19 cellular contexts compared by ENCODE assay signal in the genomic region with DNA sequence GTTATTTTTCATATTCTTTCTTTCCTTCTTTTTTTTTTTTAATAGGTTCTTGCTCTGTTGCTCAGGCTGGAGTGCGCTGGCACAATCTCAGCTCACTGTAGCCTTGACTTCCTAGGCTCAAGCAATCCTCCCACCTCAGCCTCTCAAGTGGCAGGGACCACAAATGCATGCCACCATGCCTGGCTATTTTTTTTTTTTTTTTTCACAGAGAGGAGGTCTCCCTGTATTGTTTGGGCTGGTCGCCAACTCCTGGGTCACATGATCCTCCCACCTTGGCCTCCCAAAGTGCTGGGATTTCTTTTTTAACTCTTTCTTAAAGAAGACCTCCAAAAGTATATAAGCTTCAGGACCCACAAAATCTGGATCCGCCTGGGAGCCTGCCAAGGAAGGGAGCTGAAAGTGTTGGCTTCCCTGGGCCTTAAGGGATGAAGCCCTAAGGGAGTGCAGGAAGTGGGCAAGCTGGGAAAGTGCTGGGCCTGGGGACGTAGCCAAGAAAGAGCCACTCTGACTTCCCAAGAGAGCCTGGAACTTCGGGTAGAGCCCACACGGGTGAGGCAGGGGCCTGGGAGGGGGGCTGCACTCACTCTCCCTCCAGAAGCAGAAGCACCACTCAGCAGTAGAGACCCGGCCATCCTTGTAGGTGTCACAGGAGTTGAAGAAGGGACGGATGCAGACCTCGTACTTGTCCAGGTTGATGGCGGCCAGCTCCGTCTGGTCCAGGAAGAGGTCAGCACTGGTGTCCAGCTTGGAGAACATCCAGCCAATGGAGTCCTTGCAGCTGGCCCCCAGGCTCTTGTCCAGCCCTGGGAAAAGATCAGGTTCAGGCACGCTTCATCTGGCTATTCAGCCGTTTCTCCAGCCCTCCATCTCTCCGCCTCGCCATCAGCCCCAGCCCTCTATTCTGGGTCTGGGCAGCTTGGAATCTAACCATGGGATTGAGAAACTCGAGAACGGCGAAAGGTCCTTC. TPM values are rescaled to one million over a fixed set of nuclear protein-coding genes. Genes with fewer than 3 reads are reported as not detected.
A peak's percentile ranks its signal among the peaks of the same experiment; 100 is the strongest.
DNase-seq lines count a peak whose midpoint lies in the region; ATAC-seq and TF ChIP-seq lines count a peak whose summit lies in the region.
"Had no signal": no experiment of that assay in that cellular context is flagged by ENCODE, and none has a peak within 500 bp of the region (broad histone marks: within the 10 kb centered on the region; RNA-seq: fewer than 3 reads in every experiment).

No MANE protein-coding gene starts in this region.

- peaks cover 2% of the 10 kb centered on the region for H3K9me3 Mint-ChIP-seq in neural crest cell
- H3K9me3 Mint-ChIP-seq: endodermal cell had no signal

- H3F3A ChIP-seq in MM.1S (ENCODE audit: insufficient read depth, low read length) = no peaks in the 10 kb centered on the region

- H3K4me3 ChIP-seq in MM.1S (ENCODE audit: low read length) = no peak overlapping the region
- H3K4me3 ChIP-seq: SJSA1, skin epidermis had no signal

- no peaks in the 10 kb centered on the region for H3K36me3 Mint-ChIP-seq in neural crest cell (ENCODE audit: low read depth)

- H3K4me1 Mint-ChIP-seq in neural crest cell = peaks cover 22% of the 10 kb centered on the region
- H3K4me1 Mint-ChIP-seq: endodermal cell had no signal

- ATAC-seq in HG03460 (IDR thresholded peaks at IDR 0.05; ENCODE audit: unreplicated experiment) = no peak

- no peak overlapping the region for H2AFZ ChIP-seq in MM.1S (ENCODE audit: low read length)

- no peaks in the 10 kb centered on the region for H4K20me1 ChIP-seq in MM.1S (ENCODE audit: insufficient read depth, low read length)

- no peaks in the 10 kb centered on the region for H3K9me3 ChIP-seq in MM.1S (replicated peaks; ENCODE audit: insufficient read depth, low read length)
- H3K9me3 ChIP-seq: SJSA1 had no signal

- no peaks in the 10 kb centered on the region for H3K79me2 ChIP-seq in MM.1S (ENCODE audit: low read length)

- no peaks in the 10 kb centered on the region for H3K27me3 Mint-ChIP-seq in neural crest cell (ENCODE audit: low read depth)

- H3K4me3 Mint-ChIP-seq in neural crest cell = no peak overlapping the region
- H3K4me3 Mint-ChIP-seq: endodermal cell had no signal

- no peak overlapping the region for H3K9ac ChIP-seq in MM.1S (ENCODE audit: low read length)

- H3K36me3 ChIP-seq in MM.1S (replicated peaks; ENCODE audit: insufficient read depth, low read length) = no peaks in the 10 kb centered on the region
- H3K36me3 ChIP-seq: SJSA1 had no signal

- DNase-seq in DMS 273 (lab: John Stamatoyannopoulos, UW; ENCODE audit: unreplicated experiment) (peak; percentile 13), DMS 273 treated with DMSO at 0.1 percent for 48 hours (lab: John Stamatoyannopoulos, UW) (no peak), G401 (ENCODE audit: low spot score) (peak; percentile 67), caudate nucleus (lab: John Stamatoyannopoulos, UW) (peak in 1 of 61 donors; percentile 37), neural crest cell (ENCODE audit: low read depth, low spot score) (no peak), MM.1S (no peak)
- DNase-seq in stimulated activated CD4-positive, alpha-beta T cell treated with anti-CD3 and anti-CD28 coated beads, Interleukin-2, amount 100 ng/mL, for 24 hours = no peak
- DNase-seq: activated CD4-positive, alpha-beta T cell treated with anti-CD3 and anti-CD28 coated beads for 48 hours; DMS53; endodermal cell; hippocampal formation; kidney glomerular epithelial cell; MV-4-11; NCI-H2029; trophoblast cell had no signal

- no peaks in the 10 kb centered on the region for H3K27me3 ChIP-seq in MM.1S (replicated peaks; ENCODE audit: insufficient read depth, low read length)
- H3K27me3 ChIP-seq: SJSA1 had no signal

- H3K4me1 ChIP-seq in MM.1S (ENCODE audit: low read length) = peaks cover 11% of the 10 kb centered on the region

- no peaks in the 10 kb centered on the region for H3K9me2 ChIP-seq in MM.1S (replicated peaks; ENCODE audit: insufficient read depth, low read length)

- H3K27ac ChIP-seq in caudate nucleus (ENCODE audit: low read depth, low read length) (peak overlapping the region; percentile 44), MM.1S (ENCODE audit: low read length) (no peak overlapping the region)
- H3K27ac ChIP-seq: 22Rv1, SJSA1, skin epidermis had no signal

- no peak overlapping the region for H3K4me2 ChIP-seq in MM.1S (ENCODE audit: low read depth, low read length)

- no peak for TF ChIP-seq CTCF in neural crest cell (conservative IDR thresholded peaks at IDR 0.05)
- no peak for TF ChIP-seq CTCF in MM.1S (IDR thresholded peaks at IDR 0.05; ENCODE audit: low read length)

- peak overlapping the region; percentile 83 for H3K27ac Mint-ChIP-seq in neural crest cell (ENCODE audit: unreplicated experiment)
- H3K27ac Mint-ChIP-seq: endodermal cell had no signal

- in situ Hi-C loops in G401 (cut with HindIII; ENCODE audit: low sequenced_read_pairs) = no loop called here

RNA-seq across cellular contexts. Expression of a gene that starts 21.8 kb away (rescaled TPM):
- 0.12 and 0.17 TPM in 2 replicates for total RNA-seq in G401 (2014; rRNA removed; shearing (Covaris generic))
- 1.4 and 1.5 TPM in 2 replicates for total RNA-seq in neural crest cell
- total RNA-seq: SJSA1 had no signal

Comparison
In these comparisons a context has a peak if more than half of its experiments do, and no peak if none do; other contexts are left out.
1. DNase-seq: peak in DMS 273 (single experiment) and G401 (single experiment); none in DMS 273 treated with DMSO at 0.1 percent for 48 hours (single experiment), neural crest cell (single experiment), MM.1S (single experiment) and stimulated activated CD4-positive, alpha-beta T cell treated with anti-CD3 and anti-CD28 coated beads, Interleukin-2, amount 100 ng/mL, for 24 hours (0 of 2).